ENCODE assay signal across 9 cellular contexts in genomic region chr10:3774018-3774813, GRCh38. TPM values are rescaled to one million over a fixed set of nuclear protein-coding genes. Genes with fewer than 3 reads are reported as not detected.
DNase-seq lines count a peak whose midpoint lies in the region; ATAC-seq and TF ChIP-seq lines count a peak whose summit lies in the region.
"Had no signal": no experiment of that assay in that cellular context is flagged by ENCODE, and none has a peak within 500 bp of the region (broad histone marks: within the 10 kb centered on the region; RNA-seq: fewer than 3 reads in every experiment).

No MANE protein-coding gene starts in this region.

- peaks cover 0 to 51% (median 41%) of the 10 kb centered on the region in 4 donors for H3K4me1 ChIP-seq in tibial nerve

- H3K27ac ChIP-seq in tibial nerve: peak overlapping the region; percentile 60 to 100 (median 80)

- no peak for TF ChIP-seq CTCF in brain (conservative IDR thresholded peaks at IDR 0.05)
- TF ChIP-seq CTCF in tibial nerve (IDR thresholded peaks at IDR 0.05): no peak

- TF ChIP-seq POLR2A in tibial nerve (IDR thresholded peaks at IDR 0.05): no peak

- peak overlapping the region; percentile 0 for H3K27ac Mint-ChIP-seq in activated CD4-positive, alpha-beta T cell treated with anti-CD3 and anti-CD28 coated beads, Interleukin-2, amount 10 ng/mL, durations not matched to agents 24 days and 14 days
- peak overlapping the region in 3 of 5 experiments; percentile 48 to 92 (median 91) for H3K27ac Mint-ChIP-seq in brain

- no peaks in the 10 kb centered on the region for H3K9me3 Mint-ChIP-seq in activated CD4-positive, alpha-beta T cell treated with anti-CD3 and anti-CD28 coated beads, Interleukin-2, amount 10 ng/mL, durations not matched to agents 24 days and 14 days
- H3K9me3 Mint-ChIP-seq in brain: peaks cover 0 to 4% (median 0%) of the 10 kb centered on the region in 5 experiments

- DNase-seq in activated CD4-positive, alpha-beta T cell treated with anti-CD3 and anti-CD28 coated beads, Interleukin-2, amount 10 ng/mL, durations not matched to agents 24 days and 14 days: no peak
- DNase-seq in activated CD4-positive, alpha-beta T cell treated with anti-CD3 and anti-CD28 coated beads for 4 hours: no peak
- peak; percentile 70 for DNase-seq in iris pigment epithelial cell (ENCODE audit: low read depth)
- DNase-seq in tibial nerve (ENCODE audit: low spot score in 2 of 2): no peak
- DNase-seq in NCI-H1417 (lab: John Stamatoyannopoulos, UW): no peak
- no peak for DNase-seq in NCI-H524 (lab: John Stamatoyannopoulos, UW)
- DNase-seq: activated CD4-positive, CD25-positive, alpha-beta regulatory T cell treated with anti-CD3 and anti-CD28 coated beads, Interleukin-2, amount 50 U/mL, for 72 hours had no signal

- intact Hi-C loops in activated CD4-positive, alpha-beta T cell treated with anti-CD3 and anti-CD28 coated beads, Interleukin-2, amount 10 ng/mL, durations not matched to agents 24 days and 14 days (cut with micrococcal nuclease): no loop called here

- no peaks in the 10 kb centered on the region for H3K27me3 ChIP-seq in tibial nerve

- no peaks in the 10 kb centered on the region for H3K9me3 ChIP-seq in tibial nerve

- no peak for TF ChIP-seq EP300 in tibial nerve (IDR thresholded peaks at IDR 0.05)

- no peaks in the 10 kb centered on the region for H3K27me3 Mint-ChIP-seq in activated CD4-positive, alpha-beta T cell treated with anti-CD3 and anti-CD28 coated beads, Interleukin-2, amount 10 ng/mL, durations not matched to agents 24 days and 14 days
- H3K27me3 Mint-ChIP-seq in brain: peaks cover 3% of the 10 kb centered on the region

- ATAC-seq in HG02973 (IDR thresholded peaks at IDR 0.05; ENCODE audit: unreplicated experiment): no peak

- H3K4me3 ChIP-seq in tibial nerve: no peak overlapping the region

- no peak overlapping the region for H3K4me3 Mint-ChIP-seq in activated CD4-positive, alpha-beta T cell treated with anti-CD3 and anti-CD28 coated beads, Interleukin-2, amount 10 ng/mL, durations not matched to agents 24 days and 14 days
- H3K4me3 Mint-ChIP-seq in brain: no peak overlapping the region

- H3K36me3 Mint-ChIP-seq in activated CD4-positive, alpha-beta T cell treated with anti-CD3 and anti-CD28 coated beads, Interleukin-2, amount 10 ng/mL, durations not matched to agents 24 days and 14 days (ENCODE audit: low read depth): peaks cover 57% of the 10 kb centered on the region
- peaks cover 41% of the 10 kb centered on the region for H3K36me3 Mint-ChIP-seq in brain

- peaks cover 42% of the 10 kb centered on the region for H3K4me1 Mint-ChIP-seq in activated CD4-positive, alpha-beta T cell treated with anti-CD3 and anti-CD28 coated beads, Interleukin-2, amount 10 ng/mL, durations not matched to agents 24 days and 14 days
- peaks cover 51% of the 10 kb centered on the region for H3K4me1 Mint-ChIP-seq in brain

- 94% methylated on average over 17 of the region's 17 CpGs for WGBS in tibial nerve, 2 donors

- peaks cover 0 to 47% (median 11%) of the 10 kb centered on the region in 3 donors for H3K36me3 ChIP-seq in tibial nerve

RNA-seq across cellular contexts. Expression of gene KLF6, which starts 10.8 kb away (rescaled TPM):
- 116 and 127 TPM in 2 replicates for total RNA-seq in activated CD4-positive, alpha-beta T cell treated with anti-CD3 and anti-CD28 coated beads, Interleukin-2, amount 10 ng/mL, durations not matched to agents 24 days and 14 days
- 34.8 TPM for polyA plus RNA-seq in brain (ENCODE audit: insufficient read depth, low read depth, low replicate concordance)
- total RNA-seq in tibial nerve: 100 to 1,000 TPM; 156 to 226 (median 189) TPM
